8 cellular contexts compared by ENCODE assay signal in the genomic region with DNA sequence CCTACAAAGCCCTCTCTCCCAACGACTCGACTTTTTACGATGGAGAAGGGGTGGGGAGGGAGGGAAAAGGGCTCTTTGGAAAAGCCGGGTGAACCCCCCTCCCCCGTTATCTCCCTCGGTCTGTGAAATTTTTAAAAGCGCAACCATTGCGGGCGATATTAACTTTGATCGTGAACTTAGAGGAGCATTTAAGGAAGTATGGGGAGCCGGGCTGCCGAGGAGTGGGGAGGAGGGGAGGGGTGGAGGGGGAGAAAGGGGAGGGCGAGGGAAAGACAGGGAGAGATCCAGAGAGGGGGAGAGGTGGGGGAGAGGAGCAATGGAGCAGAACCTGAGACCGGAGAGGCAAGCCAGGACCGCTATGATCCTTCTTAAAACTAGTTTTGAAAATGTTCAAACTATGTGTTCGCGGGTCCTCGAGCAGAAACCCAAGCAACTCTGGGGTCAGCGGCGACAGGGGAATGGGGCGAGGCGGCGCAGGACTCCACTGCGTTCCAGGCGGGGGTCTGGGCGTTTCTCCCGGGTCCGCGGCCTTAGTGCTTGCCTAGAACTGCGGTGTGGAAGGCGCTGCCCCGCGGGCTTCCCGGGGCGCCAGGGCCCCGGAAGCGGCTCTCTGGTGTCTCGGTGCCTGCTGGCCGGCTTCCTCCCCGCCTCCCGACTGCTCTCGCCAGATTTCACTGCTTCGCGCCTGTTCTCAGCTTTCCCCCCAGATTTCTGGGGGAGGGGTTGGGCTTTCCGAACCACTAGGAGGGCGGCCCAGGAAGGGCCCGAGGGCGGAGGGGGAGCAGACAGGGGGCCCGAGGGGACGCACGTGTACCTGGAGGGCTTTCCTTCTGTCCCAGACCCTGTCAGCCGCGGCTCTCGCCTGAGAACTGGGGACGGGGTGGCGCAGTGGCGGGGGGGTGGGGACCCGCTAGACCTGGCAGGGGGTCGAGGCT. TPM values are rescaled to one million over a fixed set of nuclear protein-coding genes. Genes with fewer than 3 reads are reported as not detected.
DNase-seq lines count a peak whose midpoint lies in the region; ATAC-seq, FAIRE-seq and TF ChIP-seq lines count a peak whose summit lies in the region.

A gene (minus strand): TSS at position 871 of the 935 bp plus-strand sequence.

- peaks cover 43 to 100% (median 100%) of the 10 kb centered on the region in 3 donors for H3K27me3 ChIP-seq in stomach

- no peaks in the 10 kb centered on the region for H3K36me3 ChIP-seq in stomach

- ATAC-seq in left cardiac atrium (peak; percentile 41 to 46), Right ventricle myocardium inferior (no peak)

- TF ChIP-seq CTCF in fibroblast of villous mesenchyme (IDR thresholded peaks at IDR 0.05; ENCODE audit: insufficient read depth, low read depth, low read length) (no peak), stomach (IDR thresholded peaks at IDR 0.05) (no peak)

- no peak for TF ChIP-seq EP300 in stomach (IDR thresholded peaks at IDR 0.05)

- TF ChIP-seq POLR2A in stomach (IDR thresholded peaks at IDR 0.05) (no peak), erythroblast (IDR thresholded peaks at IDR 0.05; ENCODE audit: low read length) (no peak)

- H3K27ac ChIP-seq in stomach, result no peak within 1 kb of the TSS

- H3K4me3 ChIP-seq in fibroblast of villous mesenchyme (ENCODE audit: low read depth, low read length) (peak within 1 kb of the TSS; percentile 61), stomach (peak within 1 kb of the TSS; percentile 17 to 43 (median 26))

- no peak for FAIRE-seq in RCC 7860 (lab: Jason Lieb, UNC)

- peaks cover 0 to 15% (median 0%) of the 10 kb centered on the region in 4 donors for H3K9me3 ChIP-seq in stomach

- WGBS in stomach, 5 donors, result 2 to 4% (median 3%) methylated on average over 31 to 59 of the region's 59 CpGs

- DNase-seq in left cardiac atrium (no peak), Right ventricle myocardium inferior (ENCODE audit: missing footprints) (no peak), RCC 7860 (ENCODE audit: low spot score) (peak; percentile 19), fibroblast of villous mesenchyme (ENCODE audit: low read depth) (no peak), stomach (no peak), OCI-M1 (lab: John Stamatoyannopoulos, UW) (no peak), erythroblast (lab: John Stamatoyannopoulos, UW) (no peak), NAMALWA (ENCODE audit: low spot score) (no peak)

- peaks cover 23 to 40% (median 30%) of the 10 kb centered on the region in 4 donors for H3K4me1 ChIP-seq in stomach

- intact Hi-C loops in left cardiac atrium (cut with DNase I), result no loop called here
- intact Hi-C loops in Right ventricle myocardium inferior (cut with DNase I), result no loop called here
- intact Hi-C loops in stomach (cut with DNase I; ENCODE audit: low total_unique reads), result no loop called here

RNA-seq across cellular contexts. Expression of the gene that starts here (rescaled TPM):
- total RNA-seq in left cardiac atrium (not detected), Right ventricle myocardium inferior (not detected), fibroblast of villous mesenchyme (0.86 and 3.2 TPM in 2 replicates), stomach (not detected)
- not detected for polyA plus RNA-seq in stomach

Comparison
In these comparisons a context has a peak if more than half of its experiments do, and no peak if none do; other contexts are left out.
1. Peak in ATAC-seq in left cardiac atrium; RNA of the gene not detected or under 1 TPM.